ENCODE assay signal across 16 cellular contexts in the genomic region with DNA sequence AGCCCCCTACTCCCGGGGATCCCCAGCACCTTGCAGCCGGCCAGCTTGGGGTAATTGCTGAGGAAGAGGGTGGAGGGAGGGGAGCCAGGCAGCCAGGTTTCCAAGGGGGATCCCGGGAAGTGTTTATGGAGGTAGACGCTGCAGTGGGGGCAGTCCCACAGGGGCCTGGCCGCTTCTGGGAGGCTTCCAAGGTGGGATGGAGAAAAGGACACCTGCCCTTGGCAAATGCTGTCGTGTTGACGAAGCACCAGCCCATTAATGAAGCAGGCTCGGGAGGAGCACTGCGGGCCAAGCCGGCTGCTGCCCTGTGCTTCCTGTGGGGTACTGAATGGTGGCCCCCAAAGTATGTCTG.
DNase-seq lines count a peak whose midpoint lies in the region; ATAC-seq and TF ChIP-seq lines count a peak whose summit lies in the region.
"Had no signal": no experiment of that assay in that cellular context is flagged by ENCODE, and none has a peak within 500 bp of the region (broad histone marks: within the 10 kb centered on the region; RNA-seq: fewer than 3 reads in every experiment).

No MANE protein-coding gene starts in this region.

- no peak for TF ChIP-seq POLR2A in esophagus muscularis mucosa (IDR thresholded peaks at IDR 0.05; ENCODE audit: low read depth)

- peaks cover 38% of the 10 kb centered on the region for H3F3A ChIP-seq in GM23248 (ENCODE audit: insufficient read depth)

- H3K9ac ChIP-seq in GM23248 (peak overlapping the region; percentile 71; the same call in 1 of the 2 replicates), OCI-LY3 (ENCODE audit: low read length) (no peak overlapping the region)
- H3K9ac ChIP-seq: BLaER1 treated with 17β-estradiol and CSF1 and Interleukin-3, amounts not matched to agents 10 nM and 100 nM had no signal

- CTCF ChIA-PET in activated naive CD4-positive, alpha-beta T cell treated with anti-CD3 and anti-CD28 coated beads, Interleukin-2, amount 10 ng/mL, durations not matched to agents 7 days and 5 days (lab: Charles Lee) = no interaction called here

- no peaks in the 10 kb centered on the region for H3K27me3 ChIP-seq in GM23248 (replicated peaks; ENCODE audit: insufficient read depth)
- 0 out of 2 replicates have a peak, but pooled peaks cover 3% of the 10 kb centered on the region for H3K27me3 ChIP-seq in OCI-LY3 (ENCODE audit: low read depth, low read length)
- peaks cover 0 to 7% (median 0%) of the 10 kb centered on the region in 4 donors for H3K27me3 ChIP-seq in esophagus muscularis mucosa
- H3K27me3 ChIP-seq: testis had no signal

- no peaks in the 10 kb centered on the region for H3K36me3 Mint-ChIP-seq in activated naive CD4-positive, alpha-beta T cell treated with anti-CD3 and anti-CD28 coated beads, Interleukin-2, amount 10 ng/mL, durations not matched to agents 7 days and 5 days
- H3K36me3 Mint-ChIP-seq: WTC11 had no signal

- TF ChIP-seq EP300 in esophagus muscularis mucosa (IDR thresholded peaks at IDR 0.05) = no peak

- no peak overlapping the region for H3K4me3 Mint-ChIP-seq in activated naive CD4-positive, alpha-beta T cell treated with anti-CD3 and anti-CD28 coated beads, Interleukin-2, amount 10 ng/mL, durations not matched to agents 7 days and 5 days
- H3K4me3 Mint-ChIP-seq: activated naive CD4-positive, alpha-beta T cell treated with anti-CD3 and anti-CD28 coated beads, Interleukin-2, amount 50 U/mL, for 24 hours; WTC11 had no signal

- no peak for DNase-seq in GM23248
- no peak for DNase-seq in esophagus muscularis mucosa (ENCODE audit: extremely low spot score)
- no peak for DNase-seq in occipital lobe (lab: John Stamatoyannopoulos, UW)
- no peak for DNase-seq in activated naive CD4-positive, alpha-beta T cell treated with anti-CD3 and anti-CD28 coated beads, Interleukin-2, amount 10 ng/mL, durations not matched to agents 7 days and 5 days
- DNase-seq in H4 (ENCODE audit: low spot score) = no peak
- DNase-seq: activated CD8-positive, alpha-beta memory T cell treated with anti-CD3 and anti-CD28 coated beads, Interleukin-2, amount 50 U/mL, for 48 hours; stimulated activated CD4-positive, alpha-beta T cell treated with anti-CD3 and anti-CD28 coated beads, Interleukin-12 subunit alpha, Interleukin-12 subunit beta, amount 100 ng/mL, for 4 hours; SW 1271 had no signal

- H3K9me3 Mint-ChIP-seq in activated naive CD4-positive, alpha-beta T cell treated with anti-CD3 and anti-CD28 coated beads, Interleukin-2, amount 10 ng/mL, durations not matched to agents 7 days and 5 days = no peaks in the 10 kb centered on the region
- H3K9me3 Mint-ChIP-seq: activated naive CD4-positive, alpha-beta T cell treated with anti-CD3 and anti-CD28 coated beads, Interleukin-2, amount 50 U/mL, for 24 hours had no signal

- no peaks in the 10 kb centered on the region for H3K9me2 ChIP-seq in GM23248 (ENCODE audit: insufficient read depth)

- H3K4me2 ChIP-seq in GM23248 (ENCODE audit: unreplicated experiment) = no peak overlapping the region
- H3K4me2 ChIP-seq in OCI-LY3 (ENCODE audit: low read length) = peak overlapping the region; percentile 98

- TF ChIP-seq CTCF in OCI-LY3 (IDR thresholded peaks at IDR 0.05; ENCODE audit: low read depth, low read length) = no peak
- TF ChIP-seq CTCF in esophagus muscularis mucosa (IDR thresholded peaks at IDR 0.05) = no peak

- H3K9me3 ChIP-seq in GM23248 (ENCODE audit: low read depth) (no peaks in the 10 kb centered on the region), OCI-LY3 (ENCODE audit: insufficient read depth, low read length) (no peaks in the 10 kb centered on the region), esophagus muscularis mucosa (peaks cover 0 to 4% (median 0%) of the 10 kb centered on the region in 4 donors)
- H3K9me3 ChIP-seq: neutrophil, testis had no signal

- H3K4me1 Mint-ChIP-seq in activated naive CD4-positive, alpha-beta T cell treated with anti-CD3 and anti-CD28 coated beads, Interleukin-2, amount 10 ng/mL, durations not matched to agents 7 days and 5 days = peaks cover 19% of the 10 kb centered on the region
- H3K4me1 Mint-ChIP-seq: activated naive CD4-positive, alpha-beta T cell treated with anti-CD3 and anti-CD28 coated beads, Interleukin-2, amount 50 U/mL, for 24 hours had no signal

- H3K4me1 ChIP-seq in GM23248 (ENCODE audit: insufficient read depth) (peaks cover 31% of the 10 kb centered on the region), OCI-LY3 (ENCODE audit: low read length) (peaks cover 8% of the 10 kb centered on the region), esophagus muscularis mucosa (peaks cover 41 to 68% (median 59%) of the 10 kb centered on the region in 4 donors)

- H3K27ac Mint-ChIP-seq in activated naive CD4-positive, alpha-beta T cell treated with anti-CD3 and anti-CD28 coated beads, Interleukin-2, amount 10 ng/mL, durations not matched to agents 7 days and 5 days = no peak overlapping the region
- H3K27ac Mint-ChIP-seq: activated naive CD4-positive, alpha-beta T cell treated with anti-CD3 and anti-CD28 coated beads, Interleukin-2, amount 50 U/mL, for 24 hours; WTC11 had no signal

- peak overlapping the region; percentile 69; the same call in 1 of the 2 replicates for H3K27ac ChIP-seq in GM23248
- no peak overlapping the region for H3K27ac ChIP-seq in OCI-LY3 (ENCODE audit: low read length)
- H3K27ac ChIP-seq in esophagus muscularis mucosa (replicated peaks in 1 of 4) = peak overlapping the region; percentile 83 to 87 (median 86)
- H3K27ac ChIP-seq in skin epidermis = peak overlapping the region in 15 of 21 experiments; percentile 10 to 85 (median 69)
- H3K27ac ChIP-seq: BLaER1 treated with 17β-estradiol and CSF1 and Interleukin-3, amounts not matched to agents 10 nM and 100 nM; neutrophil had no signal

- peaks cover 68% of the 10 kb centered on the region for H3K27me3 Mint-ChIP-seq in activated naive CD4-positive, alpha-beta T cell treated with anti-CD3 and anti-CD28 coated beads, Interleukin-2, amount 10 ng/mL, durations not matched to agents 7 days and 5 days

- in situ Hi-C loops in GM23248 (cut with MboI) = no loop called here

- H4K20me1 ChIP-seq in GM23248 (ENCODE audit: insufficient read depth) = no peaks in the 10 kb centered on the region
- H4K20me1 ChIP-seq in OCI-LY3 (ENCODE audit: insufficient read depth, low read length) = no peaks in the 10 kb centered on the region

- no peak for ATAC-seq in HG03175 (IDR thresholded peaks at IDR 0.05; ENCODE audit: unreplicated experiment)
- ATAC-seq: WTC11 had no signal

- no peaks in the 10 kb centered on the region for H3K36me3 ChIP-seq in GM23248 (ENCODE audit: low read depth)
- H3K36me3 ChIP-seq in OCI-LY3 (replicated peaks; ENCODE audit: low read depth, low read length) = no peaks in the 10 kb centered on the region
- no peaks in the 10 kb centered on the region for H3K36me3 ChIP-seq in esophagus muscularis mucosa
- H3K36me3 ChIP-seq: BLaER1 treated with 17β-estradiol and CSF1 and Interleukin-3, amounts not matched to agents 10 nM and 100 nM; neutrophil had no signal

- H3K79me2 ChIP-seq in GM23248 (ENCODE audit: insufficient read depth) = no peaks in the 10 kb centered on the region
- no peaks in the 10 kb centered on the region for H3K79me2 ChIP-seq in OCI-LY3 (ENCODE audit: low read length)

- intact Hi-C loops in esophagus muscularis mucosa (cut with DNase I) = no loop called here

- WGBS in GM23248 (ENCODE audit: low coverage in 1 of 2, low lambda C conversion rate in 2 of 2, missing lambda C conversion rate in 2 of 2), 2 experiments = 60 to 64% methylated on average over 10 of the region's 10 CpGs
- WGBS in esophagus muscularis mucosa = 63% methylated on average over 10 of the region's 10 CpGs

- H3K4me3 ChIP-seq in GM23248 (no peak overlapping the region), OCI-LY3 (ENCODE audit: low read length) (peak overlapping the region; percentile 77), esophagus muscularis mucosa (peak overlapping the region in 3 of 4 donors; percentile 39 to 53 (median 45)), skin epidermis (peak overlapping the region in 2 of 7 experiments; percentile 7 to 18)
- H3K4me3 ChIP-seq: BLaER1 treated with 17β-estradiol and CSF1 and Interleukin-3, amounts not matched to agents 10 nM and 100 nM; testis had no signal

- H2AFZ ChIP-seq in GM23248 (peak overlapping the region; percentile 88; the same call in 1 of the 2 replicates), OCI-LY3 (ENCODE audit: low read depth, low read length) (0 out of 2 replicates have a peak overlapping the region, but pooled peaks have one; percentile 91)
